ENCODE assay signal across 1 cellular context in genomic region chr6:72559067-72559466, GRCh38.
A peak's percentile ranks its signal among the peaks of the same experiment; 100 is the strongest.
TF ChIP-seq lines count a peak whose summit lies in the region.

No MANE protein-coding gene starts in this region.

TF ChIP-seq in K562, 482 proteins besides CTCF, POLR2A, EP300 and RAD21 (continued from another document):
- TF ChIP-seq E2F5 (CRISPR knock-in tag; IDR thresholded peaks at IDR 0.05), result no peak
- no peak for TF ChIP-seq SMAD3 (CRISPR knock-in tag; conservative IDR thresholded peaks at IDR 0.05)
- no peak for TF ChIP-seq FUS (optimal IDR thresholded peaks at IDR 0.05; ENCODE audit: low read depth, low read length)
- no peak for TF ChIP-seq SMARCC2 (IDR thresholded peaks at IDR 0.05; ENCODE audit: low read depth)
- no peak for TF ChIP-seq NUFIP1 (IDR thresholded peaks at IDR 0.05; ENCODE audit: partially characterized antibody)
- TF ChIP-seq PHF8 (IDR thresholded peaks at IDR 0.05; ENCODE audit: borderline replicate concordance, low read length), result peak; percentile 25; the same call in 1 of the 2 replicates
- 0 out of 2 replicates have a peak, but pooled peaks have one; percentile 36 for TF ChIP-seq HINFP (tag; conservative IDR thresholded peaks at IDR 0.05; ENCODE audit: low read depth)
- TF ChIP-seq, protein P1, sequence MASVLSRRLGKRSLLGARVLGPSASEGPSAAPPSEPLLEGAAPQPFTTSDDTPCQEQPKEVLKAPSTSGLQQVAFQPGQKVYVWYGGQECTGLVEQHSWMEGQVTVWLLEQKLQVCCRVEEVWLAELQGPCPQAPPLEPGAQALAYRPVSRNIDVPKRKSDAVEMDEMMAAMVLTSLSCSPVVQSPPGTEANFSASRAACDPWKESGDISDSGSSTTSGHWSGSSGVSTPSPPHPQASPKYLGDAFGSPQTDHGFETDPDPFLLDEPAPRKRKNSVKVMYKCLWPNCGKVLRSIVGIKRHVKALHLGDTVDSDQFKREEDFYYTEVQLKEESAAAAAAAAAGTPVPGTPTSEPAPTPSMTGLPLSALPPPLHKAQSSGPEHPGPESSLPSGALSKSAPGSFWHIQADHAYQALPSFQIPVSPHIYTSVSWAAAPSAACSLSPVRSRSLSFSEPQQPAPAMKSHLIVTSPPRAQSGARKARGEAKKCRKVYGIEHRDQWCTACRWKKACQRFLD (CRISPR knock-in tag; IDR thresholded peaks at IDR 0.05), result no peak
- no peak for TF ChIP-seq TRIM28 (IDR thresholded peaks at IDR 0.05)
- TF ChIP-seq JUN (IDR thresholded peaks at IDR 0.05; ENCODE audit: borderline replicate concordance, low read depth, low read length), result no peak
- no peak for TF ChIP-seq JUN (CRISPR knock-in tag; IDR thresholded peaks at IDR 0.05; ENCODE audit: borderline replicate concordance)
- TF ChIP-seq GATAD2A (IDR thresholded peaks at IDR 0.05), result no peak
- TF ChIP-seq RCOR1 (IDR thresholded peaks at IDR 0.05; ENCODE audit: borderline replicate concordance in 1 of 2, low read depth in 2 of 2, low read length in 2 of 2), result no peak
- no peak for TF ChIP-seq MEF2D (tag; conservative IDR thresholded peaks at IDR 0.05; ENCODE audit: low read depth)
- TF ChIP-seq ZNF175 (CRISPR knock-in tag; IDR thresholded peaks at IDR 0.05; ENCODE audit: low read depth), result 0 out of 2 replicates have a peak, but pooled peaks have one; percentile 10
- TF ChIP-seq GATAD2B (IDR thresholded peaks at IDR 0.05; ENCODE audit: borderline replicate concordance), result no peak
- no peak for TF ChIP-seq C11orf30 (IDR thresholded peaks at IDR 0.05; ENCODE audit: low read depth)
- no peak for TF ChIP-seq MCM7 (IDR thresholded peaks at IDR 0.05)
- no peak for TF ChIP-seq CTCFL (IDR thresholded peaks at IDR 0.05; ENCODE audit: borderline replicate concordance, insufficient read depth, low read depth, low read length, poor library complexity, severe bottlenecking)
- TF ChIP-seq, protein P2, sequence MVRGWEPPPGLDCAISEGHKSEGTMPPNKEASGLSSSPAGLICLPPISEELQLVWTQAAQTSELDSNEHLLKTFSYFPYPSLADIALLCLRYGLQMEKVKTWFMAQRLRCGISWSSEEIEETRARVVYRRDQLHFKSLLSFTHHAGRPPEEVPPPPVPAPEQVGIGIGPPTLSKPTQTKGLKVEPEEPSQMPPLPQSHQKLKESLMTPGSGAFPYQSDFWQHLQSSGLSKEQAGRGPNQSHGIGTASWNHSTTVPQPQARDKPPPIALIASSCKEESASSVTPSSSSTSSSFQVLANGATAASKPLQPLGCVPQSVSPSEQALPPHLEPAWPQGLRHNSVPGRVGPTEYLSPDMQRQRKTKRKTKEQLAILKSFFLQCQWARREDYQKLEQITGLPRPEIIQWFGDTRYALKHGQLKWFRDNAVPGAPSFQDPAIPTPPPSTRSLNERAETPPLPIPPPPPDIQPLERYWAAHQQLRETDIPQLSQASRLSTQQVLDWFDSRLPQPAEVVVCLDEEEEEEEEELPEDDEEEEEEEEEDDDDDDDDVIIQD (CRISPR knock-in tag; IDR thresholded peaks at IDR 0.05), result no peak
- TF ChIP-seq POU5F1 (IDR thresholded peaks at IDR 0.05; ENCODE audit: borderline replicate concordance, low read depth, low read length, partially characterized antibody), result no peak
- TF ChIP-seq, protein P3, sequence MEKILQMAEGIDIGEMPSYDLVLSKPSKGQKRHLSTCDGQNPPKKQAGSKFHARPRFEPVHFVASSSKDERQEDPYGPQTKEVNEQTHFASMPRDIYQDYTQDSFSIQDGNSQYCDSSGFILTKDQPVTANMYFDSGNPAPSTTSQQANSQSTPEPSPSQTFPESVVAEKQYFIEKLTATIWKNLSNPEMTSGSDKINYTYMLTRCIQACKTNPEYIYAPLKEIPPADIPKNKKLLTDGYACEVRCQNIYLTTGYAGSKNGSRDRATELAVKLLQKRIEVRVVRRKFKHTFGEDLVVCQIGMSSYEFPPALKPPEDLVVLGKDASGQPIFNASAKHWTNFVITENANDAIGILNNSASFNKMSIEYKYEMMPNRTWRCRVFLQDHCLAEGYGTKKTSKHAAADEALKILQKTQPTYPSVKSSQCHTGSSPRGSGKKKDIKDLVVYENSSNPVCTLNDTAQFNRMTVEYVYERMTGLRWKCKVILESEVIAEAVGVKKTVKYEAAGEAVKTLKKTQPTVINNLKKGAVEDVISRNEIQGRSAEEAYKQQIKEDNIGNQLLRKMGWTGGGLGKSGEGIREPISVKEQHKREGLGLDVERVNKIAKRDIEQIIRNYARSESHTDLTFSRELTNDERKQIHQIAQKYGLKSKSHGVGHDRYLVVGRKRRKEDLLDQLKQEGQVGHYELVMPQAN (IDR thresholded peaks at IDR 0.05; ENCODE audit: borderline replicate concordance), result no peak
- TF ChIP-seq SMC3 (conservative IDR thresholded peaks at IDR 0.05; ENCODE audit: insufficient read depth, low read depth, low read length), result no peak
- no peak for TF ChIP-seq STAT5B (CRISPR knock-in tag; IDR thresholded peaks at IDR 0.05)
- no peak for TF ChIP-seq XRCC4 (IDR thresholded peaks at IDR 0.05; ENCODE audit: extremely low read depth, insufficient read depth, insufficient read length)
